12 cellular contexts compared by ENCODE assay signal in the genomic region with DNA sequence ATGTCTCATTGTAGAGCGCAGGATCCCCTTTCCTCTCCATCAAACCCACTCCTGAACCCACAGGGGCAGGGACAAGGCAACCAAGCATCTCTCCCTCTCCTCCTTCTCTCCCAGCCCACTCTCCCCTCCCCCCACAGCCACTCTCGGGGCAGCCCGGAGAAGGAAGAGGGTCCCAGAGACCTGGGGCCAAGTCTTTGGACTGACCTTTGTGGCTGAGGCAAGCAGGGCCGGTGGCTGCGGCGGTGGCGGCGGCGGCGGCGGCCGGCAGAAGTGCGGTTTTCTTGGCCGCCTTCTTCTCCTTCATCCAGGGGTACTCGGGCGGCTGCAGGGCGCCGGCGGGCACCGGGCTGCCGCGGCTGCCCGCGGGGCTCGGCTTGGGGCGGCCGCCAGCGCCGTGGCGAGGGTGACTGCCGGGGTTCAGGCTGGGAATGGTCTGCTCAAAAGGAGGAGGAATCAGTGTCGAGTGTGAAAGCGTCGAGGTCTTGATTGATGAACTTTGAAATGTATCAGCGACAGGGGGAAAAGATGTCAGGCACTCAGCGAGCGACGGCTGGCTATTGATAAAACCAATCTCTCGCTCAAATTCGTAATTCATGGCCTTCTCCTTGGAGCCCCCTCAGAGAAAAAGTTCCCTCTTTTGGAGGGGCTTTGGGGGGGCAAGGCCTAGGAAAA. TPM values are rescaled to one million over a fixed set of nuclear protein-coding genes. Genes with fewer than 3 reads are reported as not detected.
DNase-seq lines count a peak whose midpoint lies in the region; ATAC-seq and TF ChIP-seq lines count a peak whose summit lies in the region.
"Had no signal": no experiment of that assay in that cellular context is flagged by ENCODE, and none has a peak within 500 bp of the region (broad histone marks: within the 10 kb centered on the region; RNA-seq: fewer than 3 reads in every experiment).

No MANE protein-coding gene starts in this region.

- WGBS in adrenal gland, 4 donors = 4 to 9% (median 9%) methylated on average over 12 to 40 of the region's 40 CpGs

- TF ChIP-seq CTCF in adrenal gland (IDR thresholded peaks at IDR 0.05) = no peak

- H3K27ac ChIP-seq in HUES6 (ENCODE audit: low read depth, low read length) = no peak overlapping the region
- peak overlapping the region in 3 of 5 donors; percentile 29 to 90 (median 87) for H3K27ac ChIP-seq in adrenal gland
- H3K27ac ChIP-seq in rectal smooth muscle tissue (ENCODE audit: low read depth, low read length) = peak overlapping the region; percentile 84

- H3K36me3 ChIP-seq in HUES6 (ENCODE audit: control insufficient read depth, insufficient read depth, low read length) (no peaks in the 10 kb centered on the region), adrenal gland (replicated peaks in 1 of 2) (no peaks in the 10 kb centered on the region), iPS-15b (ENCODE audit: control insufficient read depth, insufficient read depth, low read length) (no peaks in the 10 kb centered on the region), rectal smooth muscle tissue (ENCODE audit: control insufficient read depth, insufficient read depth, low read length) (peaks cover 4% of the 10 kb centered on the region)

- intact Hi-C loops in adrenal gland (cut with DNase I) = loop anchor here in 1 of 2 donors (10.0 kb wide), 1 partner anchor 237 kb away; a partner anchor contains a TSS

- no peak for ATAC-seq in HG02610 (IDR thresholded peaks at IDR 0.05; ENCODE audit: unreplicated experiment)
- ATAC-seq: activated T-cell treated with anti-CD3 and anti-CD28 coated beads, Interleukin-2, amount 50 U/mL, for 4 hours had no signal

- peak overlapping the region; percentile 39 for H3K9ac ChIP-seq in HUES6 (ENCODE audit: low read length)
- H3K9ac ChIP-seq in iPS-15b (ENCODE audit: low read depth, low read length) = no peak overlapping the region
- no peak overlapping the region for H3K9ac ChIP-seq in rectal smooth muscle tissue (ENCODE audit: low read length)

- peaks cover 100% of the 10 kb centered on the region for H3K27me3 ChIP-seq in HUES6 (ENCODE audit: control insufficient read depth, insufficient read depth, low read length)
- no peaks in the 10 kb centered on the region for H3K27me3 ChIP-seq in adrenal gland
- peaks cover 100% of the 10 kb centered on the region for H3K27me3 ChIP-seq in iPS-15b (ENCODE audit: control insufficient read depth, insufficient read depth, low read length)
- H3K27me3 ChIP-seq in rectal smooth muscle tissue (ENCODE audit: control insufficient read depth, insufficient read depth, low read length) = no peaks in the 10 kb centered on the region

- H3K4me3 ChIP-seq in HUES6 (ENCODE audit: low read depth, low read length) = peak overlapping the region; percentile 51; the same call in 1 of the 2 replicates
- H3K4me3 ChIP-seq in adrenal gland = peak overlapping the region in 2 of 4 donors; percentile 18 to 64
- peak overlapping the region; percentile 43 for H3K4me3 ChIP-seq in iPS-15b (ENCODE audit: low read depth, low read length)
- peak overlapping the region; percentile 62 for H3K4me3 ChIP-seq in rectal smooth muscle tissue (ENCODE audit: low read length)

- TF ChIP-seq POLR2A in adrenal gland (IDR thresholded peaks at IDR 0.05) = no peak

- H3K9me3 ChIP-seq in HUES6 (ENCODE audit: control insufficient read depth, insufficient read depth, low read depth, low read length) (no peaks in the 10 kb centered on the region), adrenal gland (replicated peaks in 1 of 3) (no peaks in the 10 kb centered on the region), iPS-15b (ENCODE audit: control insufficient read depth, insufficient read depth, low read length) (no peaks in the 10 kb centered on the region)

- DNase-seq in adrenal gland (no peak), hippocampal formation (lab: John Stamatoyannopoulos, UW) (no peak), NCI-H510A (lab: John Stamatoyannopoulos, UW) (no peak), T-helper 2 cell (no peak)
- DNase-seq: activated T-cell treated with anti-CD3 and anti-CD28 coated beads, Interleukin-2, amount 50 U/mL, for 4 hours; DMS 273 treated with DMSO at 0.1 percent for 48 hours; NCI-H2171 treated with DMSO at 0.1 percent for 48 hours had no signal

- H3K4me1 ChIP-seq in HUES6 (ENCODE audit: control insufficient read depth, insufficient read depth, low read length) (peaks cover 49% of the 10 kb centered on the region), adrenal gland (replicated peaks in 1 of 2) (peaks cover 15 to 40% of the 10 kb centered on the region in 2 donors), iPS-15b (ENCODE audit: control insufficient read depth, insufficient read depth, low read length) (peaks cover 14% of the 10 kb centered on the region), rectal smooth muscle tissue (ENCODE audit: control insufficient read depth, insufficient read depth, low read length) (peaks cover 21% of the 10 kb centered on the region)

RNA-seq across cellular contexts. Expression of a gene that starts 0.4 kb away (rescaled TPM):
- total RNA-seq in adrenal gland = 1 to 10 TPM in 5 of 8 donors, under 1 TPM in 2, not detected in 1; 0.41 to 1.9 (median 1.1) TPM
- polyA plus RNA-seq in adrenal gland = 1 to 10 TPM; 1.2 to 2.8 (median 2.0) TPM
- total RNA-seq: activated T-cell treated with anti-CD3 and anti-CD28 coated beads, Interleukin-2, amount 50 U/mL, for 4 hours had no signal
- polyA plus RNA-seq: neural cell had no signal

RNA-seq across cellular contexts. Expression of a gene that starts 6.2 kb away (rescaled TPM):
- 1 to 10 TPM in 2 of 8 donors, under 1 TPM in 5, not detected in 1; 0.18 to 1.1 (median 0.90) TPM for total RNA-seq in adrenal gland
- polyA plus RNA-seq in adrenal gland = under 1 TPM; 0.30 to 0.97 (median 0.32) TPM
- polyA plus RNA-seq: neural cell had no signal

RNA-seq across cellular contexts. Expression of a gene that starts 28.5 kb away (rescaled TPM):
- 10 to 100 TPM in 1 of 8 donors, 1 to 10 TPM in 7; 3.5 to 10.9 (median 5.6) TPM for total RNA-seq in adrenal gland
- polyA plus RNA-seq in adrenal gland = 10 to 100 TPM in 2 of 3 donors, 1 to 10 TPM in 1; 9.3 to 12.6 (median 11.3) TPM
- polyA plus RNA-seq: neural cell had no signal

RNA-seq across cellular contexts. Expression of a gene that starts 41.4 kb away (rescaled TPM):
- total RNA-seq in adrenal gland = 100 to 1,000 TPM in 1 of 8 donors, 10 to 100 TPM in 7; 39.2 to 132 (median 65.7) TPM
- 10 to 100 TPM; 21.8 to 42.0 (median 25.9) TPM for polyA plus RNA-seq in adrenal gland
- total RNA-seq: activated T-cell treated with anti-CD3 and anti-CD28 coated beads, Interleukin-2, amount 50 U/mL, for 4 hours had no signal
- polyA plus RNA-seq: neural cell had no signal

RNA-seq across cellular contexts. Expression of a gene that starts 45.5 kb away (rescaled TPM):
- total RNA-seq in adrenal gland = 10 to 100 TPM in 7 of 8 donors, 1 to 10 TPM in 1; 8.5 to 27.2 (median 16.8) TPM
- 1 to 10 TPM; 1.3 to 5.6 (median 1.4) TPM for polyA plus RNA-seq in adrenal gland
- total RNA-seq: activated T-cell treated with anti-CD3 and anti-CD28 coated beads, Interleukin-2, amount 50 U/mL, for 4 hours had no signal
- polyA plus RNA-seq: neural cell had no signal
